Comparison of ENCODE assay signal across 20 cellular contexts in the genomic region with DNA sequence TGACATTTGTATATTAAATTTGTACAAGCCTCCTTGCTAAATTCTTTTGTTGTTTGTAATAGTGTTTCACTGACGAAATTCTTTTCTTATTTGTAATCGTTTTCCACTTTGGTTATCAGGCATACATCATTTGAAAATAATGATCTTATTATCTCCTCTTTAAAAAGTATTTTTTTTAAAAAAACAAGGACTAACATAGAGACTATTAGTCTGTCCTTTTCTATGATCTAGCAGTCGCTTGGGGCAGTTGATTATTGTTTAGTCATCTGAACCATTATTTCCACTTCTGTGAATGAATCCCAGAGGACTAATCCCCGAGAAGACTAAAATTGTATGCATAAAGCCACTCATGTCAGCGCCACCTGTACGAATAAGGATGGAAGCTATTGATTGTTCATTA. TPM values are rescaled to one million over a fixed set of nuclear protein-coding genes. Genes with fewer than 3 reads are reported as not detected.
DNase-seq lines count a peak whose midpoint lies in the region; ATAC-seq, FAIRE-seq and TF ChIP-seq lines count a peak whose summit lies in the region.
"Had no signal": no experiment of that assay in that cellular context is flagged by ENCODE, and none has a peak within 500 bp of the region (broad histone marks: within the 10 kb centered on the region; RNA-seq: fewer than 3 reads in every experiment).

No MANE protein-coding gene starts in this region.

- H3K4me3 ChIP-seq in bronchial epithelial cell (ENCODE audit: low read depth, low read length) (no peak overlapping the region), mesenchymal stem cell (ENCODE audit: insufficient read depth in 1 of 2, low read depth in 1 of 2, low read length in 2 of 2) (peak overlapping the region in 1 of 2 experiments; percentile 31)
- H3K4me3 ChIP-seq: A549, MG63 had no signal

- H3K36me3 ChIP-seq in bronchial epithelial cell (ENCODE audit: control insufficient read depth, insufficient read depth, low read length), result no peaks in the 10 kb centered on the region
- no peaks in the 10 kb centered on the region for H3K36me3 ChIP-seq in mesenchymal stem cell (ENCODE audit: control insufficient read depth in 1 of 2, insufficient read depth in 2 of 2, low read depth in 1 of 2, low read length in 2 of 2)
- H3K36me3 ChIP-seq: MG63 had no signal

- H3K9me3 Mint-ChIP-seq in CD14-positive monocyte, result peaks cover 0 to 3% (median 0%) of the 10 kb centered on the region in 7 donors
- H3K9me3 Mint-ChIP-seq: CD8-positive, alpha-beta T cell had no signal

- no peak overlapping the region for H2AK5ac ChIP-seq in mesenchymal stem cell (ENCODE audit: low read length, severe bottlenecking)

- no peaks in the 10 kb centered on the region for H3K4me1 ChIP-seq in mesenchymal stem cell (ENCODE audit: control insufficient read depth, insufficient read depth, low read depth, low read length)
- H3K4me1 ChIP-seq: A549 had no signal

- H2AFZ ChIP-seq in mesenchymal stem cell (ENCODE audit: low read depth, low read length), result no peak overlapping the region

- H3K18ac ChIP-seq in mesenchymal stem cell (ENCODE audit: low read depth in 1 of 2, low read length in 2 of 2), result no peak overlapping the region

- FAIRE-seq in bronchial epithelial cell (lab: Jason Lieb, UNC), result no peak
- FAIRE-seq: A549, H54 had no signal

- H3K79me1 ChIP-seq in mesenchymal stem cell (replicated peaks; ENCODE audit: low read length, poor library complexity, severe bottlenecking), result no peaks in the 10 kb centered on the region

- peaks cover 0 to 6% (median 4%) of the 10 kb centered on the region in 3 donors for H3K27me3 Mint-ChIP-seq in CD14-positive monocyte (ENCODE audit: low read depth in 3 of 3)

- H2BK12ac ChIP-seq in mesenchymal stem cell (ENCODE audit: low read length in 2 of 2), result no peak overlapping the region

- H2BK5ac ChIP-seq in mesenchymal stem cell (ENCODE audit: low read depth, low read length, poor library complexity, severe bottlenecking), result no peak overlapping the region

- H3K4me2 ChIP-seq in mesenchymal stem cell (ENCODE audit: low read length, poor library complexity, severe bottlenecking), result no peak overlapping the region
- H3K4me2 ChIP-seq: A549 had no signal

- DNase-seq in CD14-positive monocyte (ENCODE audit: low spot score), result no peak
- peak; percentile 6 for DNase-seq in HS-5 (ENCODE audit: low read depth)
- peak; percentile 21 for DNase-seq in bronchial epithelial cell (ENCODE audit: low read depth)
- DNase-seq in mesenchymal stem cell, result no peak
- no peak for DNase-seq in NCI-H2227 (lab: John Stamatoyannopoulos, UW; ENCODE audit: unreplicated experiment)
- DNase-seq in kidney glomerular epithelial cell (lab: John Stamatoyannopoulos, UW), result no peak
- DNase-seq: Calu3; CD8-positive, alpha-beta T cell; Kasumi-1; MG63; NCI-H1436 treated with DMSO at 0.1 percent for 48 hours; NCI-H1930; NCI-H524; NCI-H774; NK-92 treated with Interleukin-12 subunit alpha and Interleukin-12 subunit beta, amount 100 ng/mL, for 24 hours had no signal

- peaks cover 39 to 41% of the 10 kb centered on the region in 2 donors for H3K36me3 Mint-ChIP-seq in CD14-positive monocyte
- H3K36me3 Mint-ChIP-seq: CD8-positive, alpha-beta T cell had no signal

- no peak overlapping the region for H2BK15ac ChIP-seq in mesenchymal stem cell (ENCODE audit: low read depth, poor library complexity, severe bottlenecking)

- no peak overlapping the region for H4K8ac ChIP-seq in mesenchymal stem cell (ENCODE audit: low read length)

- TF ChIP-seq CTCF in CD14-positive monocyte (IDR thresholded peaks at IDR 0.05) (no peak), bronchial epithelial cell (IDR thresholded peaks at IDR 0.05; ENCODE audit: insufficient read depth, low read length, severe bottlenecking) (no peak)

- H3K4ac ChIP-seq in mesenchymal stem cell (ENCODE audit: low read depth in 1 of 2, low read length in 2 of 2), result no peak overlapping the region

- no peak overlapping the region for H4K91ac ChIP-seq in mesenchymal stem cell (ENCODE audit: low read length)

- H3K23ac ChIP-seq in mesenchymal stem cell (ENCODE audit: low read length in 2 of 2), result no peak overlapping the region

- no peaks in the 10 kb centered on the region for H3K27me3 ChIP-seq in bronchial epithelial cell (ENCODE audit: control insufficient read depth, insufficient read depth, low read length)
- H3K27me3 ChIP-seq in mesenchymal stem cell (ENCODE audit: control insufficient read depth in 1 of 2, insufficient read depth in 1 of 2, low read length in 2 of 2), result no peaks in the 10 kb centered on the region
- H3K27me3 ChIP-seq: MG63 had no signal

- no peak overlapping the region for H3K14ac ChIP-seq in mesenchymal stem cell (ENCODE audit: low read length in 2 of 2)

- H3K9ac ChIP-seq in mesenchymal stem cell (ENCODE audit: low read length), result peak overlapping the region; percentile 75

- intact Hi-C loops in CD14-positive monocyte (cut with micrococcal nuclease), result no loop called here

- no peak overlapping the region for H3K27ac ChIP-seq in mesenchymal stem cell (ENCODE audit: low read length, poor library complexity, severe bottlenecking)
- H3K27ac ChIP-seq: A549 had no signal

- no peaks in the 10 kb centered on the region for H3K9me3 ChIP-seq in mesenchymal stem cell (ENCODE audit: control insufficient read depth, low read length)
- H3K9me3 ChIP-seq: A549, MG63 had no signal

- peak overlapping the region; percentile 84 to 99 (median 96) for H3K27ac Mint-ChIP-seq in CD14-positive monocyte
- H3K27ac Mint-ChIP-seq: CD8-positive, alpha-beta T cell had no signal

- 60% methylated on average over 4 of the region's 6 CpGs for WGBS in mesenchymal stem cell

- no peak overlapping the region for H2BK120ac ChIP-seq in mesenchymal stem cell (ENCODE audit: low read depth, low read length)

- H3K4me1 Mint-ChIP-seq in CD14-positive monocyte, result peaks cover 30% of the 10 kb centered on the region

- H3K4me3 Mint-ChIP-seq in CD14-positive monocyte, result peak overlapping the region in 1 of 2 donors; percentile 46
- H3K4me3 Mint-ChIP-seq: CD8-positive, alpha-beta T cell had no signal

- ATAC-seq in GM21737 (IDR thresholded peaks at IDR 0.05; ENCODE audit: unreplicated experiment), result no peak
- ATAC-seq: A549; CD8-positive, alpha-beta T cell; Panc1; SK-N-SH treated with all-trans-retinoic acid at 6 μM for 48 hours had no signal

RNA-seq across cellular contexts. Expression of a gene that starts 11.5 kb away (rescaled TPM):
- 1 to 10 TPM; 4.7 to 4.9 TPM for polyA plus RNA-seq in CD14-positive monocyte
- under 0.01 TPM in 1 of 2 replicates, not detected in the other for total RNA-seq in bronchial epithelial cell
- 0.57 TPM for polyA plus RNA-seq in mesenchymal stem cell (2013, experiment 1 of 2)
- 0.89 TPM for polyA plus RNA-seq in mesenchymal stem cell (2013, experiment 2 of 2)
- total RNA-seq: Calu3; CD8-positive, alpha-beta T cell had no signal

Comparison
In these comparisons a context has a peak if more than half of its experiments do, and no peak if none do; other contexts are left out.
1. DNase-seq: peak in HS-5 (single experiment) and bronchial epithelial cell (single experiment); none in CD14-positive monocyte (single experiment), mesenchymal stem cell (single experiment), NCI-H2227 (single experiment) and kidney glomerular epithelial cell (single experiment).